ENCODE assay signal across 1 cellular context in genomic region chr12:124607681-124608425, GRCh38.
TF ChIP-seq lines count a peak whose summit lies in the region.

No MANE protein-coding gene starts in this region.

TF ChIP-seq in K562, 482 proteins besides CTCF, POLR2A, EP300 and RAD21 (continued from another document):
- no peak for TF ChIP-seq PBX2 (CRISPR knock-in tag; IDR thresholded peaks at IDR 0.05; ENCODE audit: low read depth)
- TF ChIP-seq PBX2 (tag; conservative IDR thresholded peaks at IDR 0.05; ENCODE audit: low read depth), result 0 out of 2 replicates have a peak, but pooled peaks have one; percentile 8
